In genomic region chr19:12884926-12885748, GRCh38 we compare ENCODE assay signal across 1 cellular context.
A peak's percentile ranks its signal among the peaks of the same experiment; 100 is the strongest.
TF ChIP-seq lines count a peak whose summit lies in the region.

No MANE protein-coding gene starts in this region.

TF ChIP-seq in Ishikawa, 13 proteins besides CTCF, POLR2A, EP300 and RAD21 (continued from another document):
- TF ChIP-seq TAF1 (IDR thresholded peaks at IDR 0.05; ENCODE audit: low read depth) = 0 out of 2 replicates have a peak, but pooled peaks have one; percentile 23
- TF ChIP-seq EGR1 (IDR thresholded peaks at IDR 0.05) = no peak
- no peak for TF ChIP-seq CREB1 (IDR thresholded peaks at IDR 0.05; ENCODE audit: low read depth)
- no peak for TF ChIP-seq TCF12 (IDR thresholded peaks at IDR 0.05; ENCODE audit: low read depth)
- 0 out of 2 replicates have a peak, but pooled peaks have one; percentile 15 for TF ChIP-seq CEBPB (IDR thresholded peaks at IDR 0.05)
- peak; percentile 95 for TF ChIP-seq MAX (IDR thresholded peaks at IDR 0.05)
